8 cellular contexts compared by ENCODE assay signal in the genomic region with DNA sequence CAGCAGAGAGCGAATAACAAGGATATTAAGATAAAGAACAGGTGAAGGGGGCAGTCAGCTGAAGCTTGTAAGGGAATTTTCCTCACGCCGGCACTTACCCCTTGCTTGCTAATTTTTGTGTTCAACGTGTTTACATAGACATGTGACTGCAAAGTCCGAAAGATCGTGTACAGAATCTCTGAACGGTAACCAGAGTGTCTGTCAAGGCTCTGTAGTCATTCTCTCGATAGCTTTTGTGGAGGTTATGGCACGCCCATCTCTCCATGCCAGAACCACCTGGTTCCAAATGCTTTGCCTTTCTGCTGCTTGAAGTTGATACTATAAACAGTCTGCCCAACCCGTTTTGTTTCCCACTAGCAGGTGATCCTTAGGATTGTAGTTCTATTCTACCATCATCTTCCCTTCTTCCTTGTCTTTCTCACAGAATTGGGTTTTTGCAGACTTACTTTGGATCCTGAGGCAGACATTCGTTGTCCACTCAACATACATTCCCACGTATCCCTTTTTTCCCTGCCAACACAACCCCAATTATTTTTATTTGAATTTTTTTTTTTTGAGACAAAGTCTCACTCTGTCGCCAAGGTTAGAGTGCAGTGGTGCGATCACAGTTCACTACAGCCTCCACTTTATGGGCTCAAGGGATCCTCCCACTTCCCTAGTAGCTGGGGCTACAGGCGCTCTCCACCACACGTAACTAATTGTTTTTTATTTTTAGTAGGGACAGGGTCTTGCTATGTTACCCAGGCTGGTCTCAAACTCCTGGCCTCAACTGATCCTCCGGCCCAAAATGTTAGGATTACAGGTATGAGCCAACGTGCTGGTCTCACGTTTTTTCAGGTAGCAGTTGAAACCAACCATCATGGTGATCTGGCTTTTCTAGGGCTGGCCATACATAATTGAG. TPM values are rescaled to one million over a fixed set of nuclear protein-coding genes. Genes with fewer than 3 reads are reported as not detected.
DNase-seq lines count a peak whose midpoint lies in the region; ATAC-seq and TF ChIP-seq lines count a peak whose summit lies in the region.

No MANE protein-coding gene starts in this region.

- TF ChIP-seq CTCF in left ventricle myocardium inferior (IDR thresholded peaks at IDR 0.05; ENCODE audit: borderline replicate concordance) (no peak), fibroblast of villous mesenchyme (IDR thresholded peaks at IDR 0.05; ENCODE audit: insufficient read depth, low read depth, low read length) (no peak), ovary (IDR thresholded peaks at IDR 0.05) (no peak)

- H3K27ac Mint-ChIP-seq in activated T-cell treated with anti-CD3 and anti-CD28 coated beads, Interleukin-2, amount 50 U/mL, for 72 hours = peak overlapping the region; percentile 96

- H3K4me1 Mint-ChIP-seq in activated T-cell treated with anti-CD3 and anti-CD28 coated beads, Interleukin-2, amount 50 U/mL, for 72 hours (ENCODE audit: low read depth) = peaks cover 35% of the 10 kb centered on the region

- peak overlapping the region; percentile 100 for H3K27ac ChIP-seq in left ventricle myocardium inferior (replicated peaks)
- peak overlapping the region; percentile 97 for H3K27ac ChIP-seq in ovary

- ATAC-seq in activated T-cell treated with anti-CD3 and anti-CD28 coated beads, Interleukin-2, amount 50 U/mL, for 72 hours (replicated peaks in 1 of 2) = no peak
- no peak for ATAC-seq in HG03025 (IDR thresholded peaks at IDR 0.05; ENCODE audit: low FRiP score, unreplicated experiment)

- H3K27me3 ChIP-seq in left ventricle myocardium inferior (ENCODE audit: low read depth) (no peaks in the 10 kb centered on the region), ovary (no peaks in the 10 kb centered on the region)

- H3K4me3 Mint-ChIP-seq in activated T-cell treated with anti-CD3 and anti-CD28 coated beads, Interleukin-2, amount 50 U/mL, for 72 hours = peak overlapping the region; percentile 96 to 97

- peaks cover 4 to 11% of the 10 kb centered on the region in 2 donors for H3K36me3 Mint-ChIP-seq in activated T-cell treated with anti-CD3 and anti-CD28 coated beads, Interleukin-2, amount 50 U/mL, for 72 hours (ENCODE audit: insufficient read depth in 2 of 2)

- H3K4me3 ChIP-seq in left ventricle myocardium inferior (peak overlapping the region; percentile 99), fibroblast of villous mesenchyme (ENCODE audit: low read depth, low read length) (peak overlapping the region; percentile 71), ovary (peak overlapping the region; percentile 57)

- no peak for TF ChIP-seq EP300 in ovary (IDR thresholded peaks at IDR 0.05)

- peaks cover 40% of the 10 kb centered on the region for H3K4me1 ChIP-seq in left ventricle myocardium inferior
- peaks cover 11% of the 10 kb centered on the region for H3K4me1 ChIP-seq in ovary (ENCODE audit: insufficient read depth)

- WGBS in ovary, 3 donors = 29 to 34% (median 33%) methylated on average over 19 of the region's 19 CpGs

- H3K36me3 ChIP-seq in left ventricle myocardium inferior = peaks cover 2% of the 10 kb centered on the region
- no peaks in the 10 kb centered on the region for H3K36me3 ChIP-seq in ovary

- DNase-seq in left ventricle myocardium inferior = no peak
- no peak for DNase-seq in cardiac septum (ENCODE audit: low spot score)
- DNase-seq in M059J (ENCODE audit: low read depth) = peak; percentile 48
- peak in 1 of 2 donors; percentile 18 for DNase-seq in activated T-cell treated with anti-CD3 and anti-CD28 coated beads, Interleukin-2, amount 50 U/mL, for 72 hours
- peak; percentile 48 for DNase-seq in fibroblast of villous mesenchyme (ENCODE audit: low read depth)
- no peak for DNase-seq in ovary
- DNase-seq in NCI-H1930 (lab: John Stamatoyannopoulos, UW) = no peak

- H3K27me3 Mint-ChIP-seq in activated T-cell treated with anti-CD3 and anti-CD28 coated beads, Interleukin-2, amount 50 U/mL, for 72 hours (ENCODE audit: low read depth) = no peaks in the 10 kb centered on the region

- no peak for TF ChIP-seq POLR2A in ovary (IDR thresholded peaks at IDR 0.05)

- H3K9me3 Mint-ChIP-seq in activated T-cell treated with anti-CD3 and anti-CD28 coated beads, Interleukin-2, amount 50 U/mL, for 72 hours = no peaks in the 10 kb centered on the region

- intact Hi-C loops in left ventricle myocardium inferior (cut with micrococcal nuclease) = no loop called here
- intact Hi-C loops in cardiac septum (cut with DNase I) = loop anchor here (1.0 kb wide), 1 partner anchor 66 kb away; the partner anchor contains the start of gene XPO1
- intact Hi-C loops in ovary (cut with DNase I) = loop anchor here in 3 of 4 donors (5.0 to 10.0 kb wide), 3 partner anchors 63 to 283 kb away; partner anchors contain the start of gene XPO1 (in 3 of the 3)

- no peaks in the 10 kb centered on the region for H3K9me3 ChIP-seq in left ventricle myocardium inferior (replicated peaks)
- H3K9me3 ChIP-seq in ovary = no peaks in the 10 kb centered on the region

RNA-seq across cellular contexts. Expression of gene USP34, which starts 1.3 kb away (rescaled TPM):
- total RNA-seq in left ventricle myocardium inferior (50.0 TPM), cardiac septum (73.2 TPM), fibroblast of villous mesenchyme (121 and 154 TPM in 2 replicates), ovary (100 to 1,000 TPM in 6 of 7 donors, 10 to 100 TPM in 1; 85.8 to 132 (median 116) TPM)
- total RNA-seq in M059J (2014; rRNA removed; shearing (Covaris generic)) = 36.7 and 60.7 TPM in 2 replicates
- 100 to 1,000 TPM in 1 of 2 donors, 10 to 100 TPM in 1; 100.0 to 104 TPM for total RNA-seq in activated T-cell treated with anti-CD3 and anti-CD28 coated beads, Interleukin-2, amount 50 U/mL, for 72 hours
- 10 to 100 TPM; 57.4 to 60.3 TPM for polyA plus RNA-seq in ovary

Comparison
In these comparisons a context has a peak if more than half of its experiments do, and no peak if none do; other contexts are left out.
1. DNase-seq: peak in M059J (single experiment) and fibroblast of villous mesenchyme (single experiment); none in left ventricle myocardium inferior (single experiment), cardiac septum (single experiment), ovary (0 of 5) and NCI-H1930 (0 of 2).
2. Peak in every context shown above with its lines, with median percentiles within 50 percentile points of each other: H3K4me3 ChIP-seq.